In the genomic region with DNA sequence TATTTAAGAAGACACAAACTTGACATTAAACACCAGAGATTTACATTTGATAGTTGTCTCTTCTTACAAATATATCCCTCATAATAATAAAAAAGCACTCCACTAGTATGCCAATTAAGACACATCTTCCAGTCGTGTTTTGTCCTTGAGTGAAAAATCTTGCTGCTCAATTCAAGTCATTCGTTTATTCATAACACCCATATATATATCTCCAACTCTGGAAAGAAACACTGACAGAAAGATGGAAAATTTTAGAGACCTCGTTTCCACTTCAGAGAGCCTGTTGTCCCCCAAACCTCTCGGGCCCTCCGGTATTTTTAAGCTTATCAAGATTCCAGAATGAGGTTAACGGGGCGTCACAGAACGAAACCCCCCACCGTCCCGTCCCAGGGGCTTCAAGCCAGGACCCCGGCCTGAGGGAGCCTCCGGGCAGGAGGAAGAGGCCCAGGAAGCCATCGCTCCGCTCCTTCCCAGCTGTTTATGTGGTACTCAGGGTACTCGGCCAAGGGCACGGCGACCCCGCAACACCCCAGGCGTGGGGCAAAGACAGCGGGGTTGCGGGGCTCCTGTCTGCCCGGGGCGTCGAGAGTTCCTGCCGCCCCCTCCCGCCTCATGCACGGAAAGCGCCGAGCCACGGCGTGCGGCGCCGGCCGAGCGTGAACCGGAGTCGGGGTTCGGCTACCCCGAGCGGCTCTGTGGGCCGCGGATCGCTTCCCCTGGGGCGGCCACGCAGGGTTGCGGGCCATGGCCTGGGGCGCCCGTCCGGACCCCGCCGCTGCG, we compare ENCODE assay signal across 1 cellular context.
A peak's percentile ranks its signal among the peaks of the same experiment; 100 is the strongest.
TF ChIP-seq lines count a peak whose summit lies in the region.

No MANE protein-coding gene starts in this region.

TF ChIP-seq in HepG2, 621 proteins besides CTCF, POLR2A, EP300 and RAD21 (continued from another document and continues in another):
- peak; percentile 76; the same call in 1 of the 2 replicates for TF ChIP-seq MTF2 (CRISPR knock-in tag; IDR thresholded peaks at IDR 0.05; ENCODE audit: borderline replicate concordance)
- TF ChIP-seq ZNF274 (CRISPR knock-in tag; IDR thresholded peaks at IDR 0.05): peak; percentile 68; the same call in 1 of the 2 replicates
- TF ChIP-seq ZNF883 (CRISPR knock-in tag; IDR thresholded peaks at IDR 0.05; ENCODE audit: not compliant biosample characterization): peak; percentile 59
- TF ChIP-seq SALL2 (CRISPR knock-in tag; IDR thresholded peaks at IDR 0.05): peak; percentile 39; the same call in 1 of the 2 replicates
- TF ChIP-seq DR1 (CRISPR knock-in tag; IDR thresholded peaks at IDR 0.05): 0 out of 2 replicates have a peak, but pooled peaks have one; percentile 12
- 0 out of 2 replicates have a peak, but pooled peaks have one; percentile 11 for TF ChIP-seq ELF3 (CRISPR knock-in tag; IDR thresholded peaks at IDR 0.05)
- TF ChIP-seq, protein P1, sequence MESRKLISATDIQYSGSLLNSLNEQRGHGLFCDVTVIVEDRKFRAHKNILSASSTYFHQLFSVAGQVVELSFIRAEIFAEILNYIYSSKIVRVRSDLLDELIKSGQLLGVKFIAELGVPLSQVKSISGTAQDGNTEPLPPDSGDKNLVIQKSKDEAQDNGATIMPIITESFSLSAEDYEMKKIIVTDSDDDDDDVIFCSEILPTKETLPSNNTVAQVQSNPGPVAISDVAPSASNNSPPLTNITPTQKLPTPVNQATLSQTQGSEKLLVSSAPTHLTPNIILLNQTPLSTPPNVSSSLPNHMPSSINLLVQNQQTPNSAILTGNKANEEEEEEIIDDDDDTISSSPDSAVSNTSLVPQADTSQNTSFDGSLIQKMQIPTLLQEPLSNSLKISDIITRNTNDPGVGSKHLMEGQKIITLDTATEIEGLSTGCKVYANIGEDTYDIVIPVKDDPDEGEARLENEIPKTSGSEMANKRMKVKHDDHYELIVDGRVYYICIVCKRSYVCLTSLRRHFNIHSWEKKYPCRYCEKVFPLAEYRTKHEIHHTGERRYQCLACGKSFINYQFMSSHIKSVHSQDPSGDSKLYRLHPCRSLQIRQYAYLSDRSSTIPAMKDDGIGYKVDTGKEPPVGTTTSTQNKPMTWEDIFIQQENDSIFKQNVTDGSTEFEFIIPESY (CRISPR knock-in tag; IDR thresholded peaks at IDR 0.05): peak; percentile 61; the same call in 1 of the 2 replicates
- TF ChIP-seq, protein P2, sequence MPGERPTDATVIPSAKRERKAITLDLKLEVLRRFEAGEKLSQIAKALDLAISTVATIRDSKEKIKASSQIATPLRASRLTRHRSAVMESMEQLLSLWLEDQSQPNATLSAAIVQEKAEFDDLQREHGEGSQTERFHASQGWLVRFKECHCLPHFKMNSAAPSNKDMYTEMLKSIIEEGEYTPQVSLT (CRISPR knock-in tag; IDR thresholded peaks at IDR 0.05; ENCODE audit: borderline replicate concordance, low read depth): no peak
- TF ChIP-seq, protein P3, sequence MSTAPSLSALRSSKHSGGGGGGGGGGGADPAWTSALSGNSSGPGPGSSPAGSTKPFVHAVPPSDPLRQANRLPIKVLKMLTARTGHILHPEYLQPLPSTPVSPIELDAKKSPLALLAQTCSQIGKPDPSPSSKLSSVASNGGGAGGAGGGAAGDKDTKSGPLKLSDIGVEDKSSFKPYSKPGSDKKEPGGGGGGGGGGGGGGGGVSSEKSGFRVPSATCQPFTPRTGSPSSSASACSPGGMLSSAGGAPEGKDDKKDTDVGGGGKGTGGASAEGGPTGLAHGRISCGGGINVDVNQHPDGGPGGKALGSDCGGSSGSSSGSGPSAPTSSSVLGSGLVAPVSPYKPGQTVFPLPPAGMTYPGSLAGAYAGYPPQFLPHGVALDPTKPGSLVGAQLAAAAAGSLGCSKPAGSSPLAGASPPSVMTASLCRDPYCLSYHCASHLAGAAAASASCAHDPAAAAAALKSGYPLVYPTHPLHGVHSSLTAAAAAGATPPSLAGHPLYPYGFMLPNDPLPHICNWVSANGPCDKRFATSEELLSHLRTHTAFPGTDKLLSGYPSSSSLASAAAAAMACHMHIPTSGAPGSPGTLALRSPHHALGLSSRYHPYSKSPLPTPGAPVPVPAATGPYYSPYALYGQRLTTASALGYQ (CRISPR knock-in tag; IDR thresholded peaks at IDR 0.05): no peak
- TF ChIP-seq MED1 (CRISPR knock-in tag; IDR thresholded peaks at IDR 0.05): peak; percentile 19; the same call in 1 of the 2 replicates
- TF ChIP-seq, protein P4, sequence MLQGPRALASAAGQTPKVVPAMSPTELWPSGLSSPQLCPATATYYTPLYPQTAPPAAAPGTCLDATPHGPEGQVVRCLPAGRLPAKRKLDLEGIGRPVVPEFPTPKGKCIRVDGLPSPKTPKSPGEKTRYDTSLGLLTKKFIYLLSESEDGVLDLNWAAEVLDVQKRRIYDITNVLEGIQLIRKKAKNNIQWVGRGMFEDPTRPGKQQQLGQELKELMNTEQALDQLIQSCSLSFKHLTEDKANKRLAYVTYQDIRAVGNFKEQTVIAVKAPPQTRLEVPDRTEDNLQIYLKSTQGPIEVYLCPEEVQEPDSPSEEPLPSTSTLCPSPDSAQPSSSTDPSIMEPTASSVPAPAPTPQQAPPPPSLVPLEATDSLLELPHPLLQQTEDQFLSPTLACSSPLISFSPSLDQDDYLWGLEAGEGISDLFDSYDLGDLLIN (CRISPR knock-in tag; IDR thresholded peaks at IDR 0.05; ENCODE audit: borderline replicate concordance): peak; percentile 15; the same call in 1 of the 2 replicates
- peak; percentile 25; the same call in 1 of the 2 replicates for TF ChIP-seq ZSCAN9 (CRISPR knock-in tag; IDR thresholded peaks at IDR 0.05; ENCODE audit: borderline replicate concordance)
- 0 out of 2 replicates have a peak, but pooled peaks have one; percentile 12 for TF ChIP-seq HOXA5 (CRISPR knock-in tag; IDR thresholded peaks at IDR 0.05)
- TF ChIP-seq, protein P5, sequence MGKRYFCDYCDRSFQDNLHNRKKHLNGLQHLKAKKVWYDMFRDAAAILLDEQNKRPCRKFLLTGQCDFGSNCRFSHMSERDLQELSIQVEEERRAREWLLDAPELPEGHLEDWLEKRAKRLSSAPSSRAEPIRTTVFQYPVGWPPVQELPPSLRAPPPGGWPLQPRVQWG (CRISPR knock-in tag; IDR thresholded peaks at IDR 0.05; ENCODE audit: borderline replicate concordance, low read depth): no peak
- TF ChIP-seq NONO (IDR thresholded peaks at IDR 0.05): no peak
- 0 out of 2 replicates have a peak, but pooled peaks have one; percentile 26 for TF ChIP-seq NONO (CRISPR knock-in tag; conservative IDR thresholded peaks at IDR 0.05)
- peak; percentile 52; the same call in 1 of the 2 replicates for TF ChIP-seq ZNF430 (CRISPR knock-in tag; IDR thresholded peaks at IDR 0.05)
- peak; percentile 57; the same call in 1 of the 2 replicates for TF ChIP-seq RNF2 (conservative IDR thresholded peaks at IDR 0.05; ENCODE audit: low read depth)
- TF ChIP-seq, protein P6, sequence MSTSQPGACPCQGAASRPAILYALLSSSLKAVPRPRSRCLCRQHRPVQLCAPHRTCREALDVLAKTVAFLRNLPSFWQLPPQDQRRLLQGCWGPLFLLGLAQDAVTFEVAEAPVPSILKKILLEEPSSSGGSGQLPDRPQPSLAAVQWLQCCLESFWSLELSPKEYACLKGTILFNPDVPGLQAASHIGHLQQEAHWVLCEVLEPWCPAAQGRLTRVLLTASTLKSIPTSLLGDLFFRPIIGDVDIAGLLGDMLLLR (CRISPR knock-in tag; IDR thresholded peaks at IDR 0.05): peak; percentile 24; the same call in 1 of the 2 replicates
- peak; percentile 44; the same call in 1 of the 2 replicates for TF ChIP-seq ZNF451 (CRISPR knock-in tag; IDR thresholded peaks at IDR 0.05)
- no peak for TF ChIP-seq KAT8 (CRISPR knock-in tag; IDR thresholded peaks at IDR 0.05)
- 0 out of 2 replicates have a peak, but pooled peaks have one; percentile 28 for TF ChIP-seq ZNF44 (CRISPR knock-in tag; IDR thresholded peaks at IDR 0.05)
- peak; percentile 29; the same call in 1 of the 2 replicates for TF ChIP-seq KDM2A (CRISPR knock-in tag; IDR thresholded peaks at IDR 0.05; ENCODE audit: borderline replicate concordance, low read depth)
- TF ChIP-seq, protein P7, sequence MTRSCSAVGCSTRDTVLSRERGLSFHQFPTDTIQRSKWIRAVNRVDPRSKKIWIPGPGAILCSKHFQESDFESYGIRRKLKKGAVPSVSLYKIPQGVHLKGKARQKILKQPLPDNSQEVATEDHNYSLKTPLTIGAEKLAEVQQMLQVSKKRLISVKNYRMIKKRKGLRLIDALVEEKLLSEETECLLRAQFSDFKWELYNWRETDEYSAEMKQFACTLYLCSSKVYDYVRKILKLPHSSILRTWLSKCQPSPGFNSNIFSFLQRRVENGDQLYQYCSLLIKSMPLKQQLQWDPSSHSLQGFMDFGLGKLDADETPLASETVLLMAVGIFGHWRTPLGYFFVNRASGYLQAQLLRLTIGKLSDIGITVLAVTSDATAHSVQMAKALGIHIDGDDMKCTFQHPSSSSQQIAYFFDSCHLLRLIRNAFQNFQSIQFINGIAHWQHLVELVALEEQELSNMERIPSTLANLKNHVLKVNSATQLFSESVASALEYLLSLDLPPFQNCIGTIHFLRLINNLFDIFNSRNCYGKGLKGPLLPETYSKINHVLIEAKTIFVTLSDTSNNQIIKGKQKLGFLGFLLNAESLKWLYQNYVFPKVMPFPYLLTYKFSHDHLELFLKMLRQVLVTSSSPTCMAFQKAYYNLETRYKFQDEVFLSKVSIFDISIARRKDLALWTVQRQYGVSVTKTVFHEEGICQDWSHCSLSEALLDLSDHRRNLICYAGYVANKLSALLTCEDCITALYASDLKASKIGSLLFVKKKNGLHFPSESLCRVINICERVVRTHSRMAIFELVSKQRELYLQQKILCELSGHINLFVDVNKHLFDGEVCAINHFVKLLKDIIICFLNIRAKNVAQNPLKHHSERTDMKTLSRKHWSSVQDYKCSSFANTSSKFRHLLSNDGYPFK (CRISPR knock-in tag; IDR thresholded peaks at IDR 0.05; ENCODE audit: borderline replicate concordance): peak; percentile 61; the same call in 1 of the 2 replicates
- TF ChIP-seq, protein P8, sequence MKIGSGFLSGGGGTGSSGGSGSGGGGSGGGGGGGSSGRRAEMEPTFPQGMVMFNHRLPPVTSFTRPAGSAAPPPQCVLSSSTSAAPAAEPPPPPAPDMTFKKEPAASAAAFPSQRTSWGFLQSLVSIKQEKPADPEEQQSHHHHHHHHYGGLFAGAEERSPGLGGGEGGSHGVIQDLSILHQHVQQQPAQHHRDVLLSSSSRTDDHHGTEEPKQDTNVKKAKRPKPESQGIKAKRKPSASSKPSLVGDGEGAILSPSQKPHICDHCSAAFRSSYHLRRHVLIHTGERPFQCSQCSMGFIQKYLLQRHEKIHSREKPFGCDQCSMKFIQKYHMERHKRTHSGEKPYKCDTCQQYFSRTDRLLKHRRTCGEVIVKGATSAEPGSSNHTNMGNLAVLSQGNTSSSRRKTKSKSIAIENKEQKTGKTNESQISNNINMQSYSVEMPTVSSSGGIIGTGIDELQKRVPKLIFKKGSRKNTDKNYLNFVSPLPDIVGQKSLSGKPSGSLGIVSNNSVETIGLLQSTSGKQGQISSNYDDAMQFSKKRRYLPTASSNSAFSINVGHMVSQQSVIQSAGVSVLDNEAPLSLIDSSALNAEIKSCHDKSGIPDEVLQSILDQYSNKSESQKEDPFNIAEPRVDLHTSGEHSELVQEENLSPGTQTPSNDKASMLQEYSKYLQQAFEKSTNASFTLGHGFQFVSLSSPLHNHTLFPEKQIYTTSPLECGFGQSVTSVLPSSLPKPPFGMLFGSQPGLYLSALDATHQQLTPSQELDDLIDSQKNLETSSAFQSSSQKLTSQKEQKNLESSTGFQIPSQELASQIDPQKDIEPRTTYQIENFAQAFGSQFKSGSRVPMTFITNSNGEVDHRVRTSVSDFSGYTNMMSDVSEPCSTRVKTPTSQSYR (CRISPR knock-in tag; IDR thresholded peaks at IDR 0.05; ENCODE audit: borderline replicate concordance): no peak
- TF ChIP-seq TBX2 (CRISPR knock-in tag; IDR thresholded peaks at IDR 0.05; ENCODE audit: borderline replicate concordance): 0 out of 2 replicates have a peak, but pooled peaks have one; percentile 56
- TF ChIP-seq GLI4 (CRISPR knock-in tag; IDR thresholded peaks at IDR 0.05; ENCODE audit: borderline replicate concordance): 0 out of 2 replicates have a peak, but pooled peaks have one; percentile 50
- 0 out of 2 replicates have a peak, but pooled peaks have one; percentile 4 for TF ChIP-seq AKAP8 (CRISPR knock-in tag; IDR thresholded peaks at IDR 0.05)
- TF ChIP-seq SRSF1 (optimal IDR thresholded peaks at IDR 0.05; ENCODE audit: low read depth, low read length): no peak
- TF ChIP-seq GABPB1 (CRISPR knock-in tag; IDR thresholded peaks at IDR 0.05): peak; percentile 71; the same call in 1 of the 2 replicates
- no peak for TF ChIP-seq DNMT3B (CRISPR knock-in tag; conservative IDR thresholded peaks at IDR 0.05)
- peak; percentile 85; the same call in 1 of the 2 replicates for TF ChIP-seq ZNF572 (CRISPR knock-in tag; IDR thresholded peaks at IDR 0.05)
- TF ChIP-seq NFE2 (CRISPR knock-in tag; IDR thresholded peaks at IDR 0.05): no peak
- 0 out of 2 replicates have a peak, but pooled peaks have one; percentile 43 for TF ChIP-seq NRL (CRISPR knock-in tag; IDR thresholded peaks at IDR 0.05; ENCODE audit: borderline replicate concordance)
- TF ChIP-seq, protein P9, sequence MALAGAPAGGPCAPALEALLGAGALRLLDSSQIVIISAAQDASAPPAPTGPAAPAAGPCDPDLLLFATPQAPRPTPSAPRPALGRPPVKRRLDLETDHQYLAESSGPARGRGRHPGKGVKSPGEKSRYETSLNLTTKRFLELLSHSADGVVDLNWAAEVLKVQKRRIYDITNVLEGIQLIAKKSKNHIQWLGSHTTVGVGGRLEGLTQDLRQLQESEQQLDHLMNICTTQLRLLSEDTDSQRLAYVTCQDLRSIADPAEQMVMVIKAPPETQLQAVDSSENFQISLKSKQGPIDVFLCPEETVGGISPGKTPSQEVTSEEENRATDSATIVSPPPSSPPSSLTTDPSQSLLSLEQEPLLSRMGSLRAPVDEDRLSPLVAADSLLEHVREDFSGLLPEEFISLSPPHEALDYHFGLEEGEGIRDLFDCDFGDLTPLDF (CRISPR knock-in tag; IDR thresholded peaks at IDR 0.05): no peak; the same call in 1 of the 2 replicates
- peak; percentile 64; the same call in 1 of the 2 replicates for TF ChIP-seq ZBTB7B (CRISPR knock-in tag; IDR thresholded peaks at IDR 0.05)
- TF ChIP-seq KMT2A (CRISPR knock-in tag; IDR thresholded peaks at IDR 0.05): peak; percentile 72
- TF ChIP-seq KDM3A (CRISPR knock-in tag; IDR thresholded peaks at IDR 0.05; ENCODE audit: low read depth): peak; percentile 29; the same call in 1 of the 2 replicates
- 0 out of 2 replicates have a peak, but pooled peaks have one; percentile 36 for TF ChIP-seq ZNF343 (CRISPR knock-in tag; IDR thresholded peaks at IDR 0.05)
- TF ChIP-seq, protein P10, sequence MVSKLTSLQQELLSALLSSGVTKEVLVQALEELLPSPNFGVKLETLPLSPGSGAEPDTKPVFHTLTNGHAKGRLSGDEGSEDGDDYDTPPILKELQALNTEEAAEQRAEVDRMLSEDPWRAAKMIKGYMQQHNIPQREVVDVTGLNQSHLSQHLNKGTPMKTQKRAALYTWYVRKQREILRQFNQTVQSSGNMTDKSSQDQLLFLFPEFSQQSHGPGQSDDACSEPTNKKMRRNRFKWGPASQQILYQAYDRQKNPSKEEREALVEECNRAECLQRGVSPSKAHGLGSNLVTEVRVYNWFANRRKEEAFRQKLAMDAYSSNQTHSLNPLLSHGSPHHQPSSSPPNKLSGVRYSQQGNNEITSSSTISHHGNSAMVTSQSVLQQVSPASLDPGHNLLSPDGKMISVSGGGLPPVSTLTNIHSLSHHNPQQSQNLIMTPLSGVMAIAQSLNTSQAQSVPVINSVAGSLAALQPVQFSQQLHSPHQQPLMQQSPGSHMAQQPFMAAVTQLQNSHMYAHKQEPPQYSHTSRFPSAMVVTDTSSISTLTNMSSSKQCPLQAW (CRISPR knock-in tag; IDR thresholded peaks at IDR 0.05): peak; percentile 45; the same call in 1 of the 2 replicates
- no peak for TF ChIP-seq ZNF850 (CRISPR knock-in tag; conservative IDR thresholded peaks at IDR 0.05)
- no peak for TF ChIP-seq NFYC (CRISPR knock-in tag; IDR thresholded peaks at IDR 0.05)
- TF ChIP-seq MYC (CRISPR knock-in tag; IDR thresholded peaks at IDR 0.05; ENCODE audit: borderline replicate concordance): peak; percentile 41; the same call in 1 of the 2 replicates
